ENCODE assay signal across 25 cellular contexts in genomic region chr6:133806358-133806757, GRCh38.
A peak's percentile ranks its signal among the peaks of the same experiment; 100 is the strongest.
DNase-seq lines count a peak whose midpoint lies in the region; ATAC-seq and TF ChIP-seq lines count a peak whose summit lies in the region.
"Had no signal": no experiment of that assay in that cellular context is flagged by ENCODE, and none has a peak within 500 bp of the region (broad histone marks: within the 10 kb centered on the region; RNA-seq: fewer than 3 reads in every experiment).

No MANE protein-coding gene starts in this region.

- TF ChIP-seq CTCF in right atrium auricular region (IDR thresholded peaks at IDR 0.05) (no peak), cardiac fibroblast (IDR thresholded peaks at IDR 0.05; ENCODE audit: low read depth, low read length) (no peak)

- H3K4me3 ChIP-seq in right atrium auricular region, result no peak overlapping the region
- H3K4me3 ChIP-seq in cardiac fibroblast (replicated peaks in 1 of 2; ENCODE audit: low read depth in 2 of 2, low read length in 2 of 2), result no peak overlapping the region
- H3K4me3 ChIP-seq: body of pancreas, coronary artery, lower lobe of right lung, prostate gland had no signal

- intact Hi-C loops in Right ventricle myocardium inferior (cut with DNase I), result no loop called here

- DNase-seq in Right ventricle myocardium inferior (ENCODE audit: missing footprints) (no peak), right atrium auricular region (ENCODE audit: low spot score) (no peak), cardiac fibroblast (ENCODE audit: low read depth in 2 of 2) (peak; percentile 63 to 80), kidney glomerular epithelial cell (lab: John Stamatoyannopoulos, UW) (peak; percentile 9), GDM1 (lab: John Stamatoyannopoulos, UW) (no peak), COLO668 (lab: John Stamatoyannopoulos, UW; ENCODE audit: unreplicated experiment) (no peak)
- no peak for DNase-seq in stimulated activated CD8-positive, alpha-beta memory T cell treated with anti-CD3 and anti-CD28 coated beads, Interleukin-4, amount 100 ng/mL, for 48 hours
- DNase-seq in stimulated activated CD4-positive, alpha-beta T cell treated with anti-CD3 and anti-CD28 coated beads, Interleukin-12 subunit alpha, Interleukin-12 subunit beta, amount 100 ng/mL, for 4 hours, result no peak
- DNase-seq: activated CD4-positive, alpha-beta T cell treated with anti-CD3 and anti-CD28 coated beads, Interleukin-2, amount 50 U/mL, for 48 hours; activated CD4-positive, CD25-positive, alpha-beta regulatory T cell; activated naive CD8-positive, alpha-beta T cell treated with anti-CD3 and anti-CD28 coated beads, Interleukin-2, amount 10 ng/mL, durations not matched to agents 7 days and 5 days; body of pancreas; COR-L47; DND-41; GOT3; lower lobe of right lung; NCI-H1694 treated with DMSO at 0.1 percent for 48 hours; NCI-H69; small intestine; stimulated activated naive CD8-positive, alpha-beta T cell treated with anti-CD3 and anti-CD28 coated beads, Interleukin-15, Interleukin-2, amounts not matched to agents 100 U/mL and 50 U/mL, for 24 hours; SW 1271 had no signal

- peak overlapping the region in 1 of 2 donors; percentile 40 for H3K27ac ChIP-seq in right atrium auricular region
- H3K27ac ChIP-seq: 22Rv1, body of pancreas, KMS-11, lower lobe of right lung, prostate gland had no signal

- H3K36me3 ChIP-seq in right atrium auricular region, result no peaks in the 10 kb centered on the region
- H3K36me3 ChIP-seq: lower lobe of right lung, prostate gland had no signal

- no peaks in the 10 kb centered on the region for H3K9me3 ChIP-seq in right atrium auricular region
- H3K9me3 ChIP-seq: body of pancreas, lower lobe of right lung, prostate gland had no signal

- H3K4me1 ChIP-seq in right atrium auricular region, result no peaks in the 10 kb centered on the region
- H3K4me1 ChIP-seq: body of pancreas, lower lobe of right lung, prostate gland had no signal

- ATAC-seq in Right ventricle myocardium inferior, result peak; percentile 63
- ATAC-seq: body of pancreas; lower lobe of right lung; stimulated activated naive CD8-positive, alpha-beta T cell treated with anti-CD3 and anti-CD28 coated beads, Interleukin-15, Interleukin-2, amounts not matched to agents 100 U/mL and 50 U/mL, for 24 hours had no signal

- no peaks in the 10 kb centered on the region for H3K27me3 ChIP-seq in right atrium auricular region
- H3K27me3 ChIP-seq: body of pancreas had no signal

Comparison
In these comparisons a context has a peak if more than half of its experiments do, and no peak if none do; other contexts are left out.
1. DNase-seq: peak in cardiac fibroblast (2 of 2) and kidney glomerular epithelial cell (single experiment); none in Right ventricle myocardium inferior (single experiment), right atrium auricular region (single experiment), stimulated activated CD8-positive, alpha-beta memory T cell treated with anti-CD3 and anti-CD28 coated beads, Interleukin-4, amount 100 ng/mL, for 48 hours (single experiment), GDM1 (single experiment), COLO668 (single experiment) and stimulated activated CD4-positive, alpha-beta T cell treated with anti-CD3 and anti-CD28 coated beads, Interleukin-12 subunit alpha, Interleukin-12 subunit beta, amount 100 ng/mL, for 4 hours (single experiment).